1 cellular context compared by ENCODE assay signal in genomic region chr22:38705235-38706100, GRCh38.
TF ChIP-seq lines count a peak whose summit lies in the region.

Gene GTPBP1, plus strand, starts transcription at chr22:38705944. Its CDS starts 12 bp downstream, at chr22:38705956.

TF ChIP-seq in HepG2, 621 proteins besides CTCF, POLR2A, EP300 and RAD21 (continued from another document and continues in another):
- TF ChIP-seq ATF2 (CRISPR knock-in tag; IDR thresholded peaks at IDR 0.05) (peak; percentile 50; the same call in 1 of the 2 replicates), ZNF362 (CRISPR knock-in tag; IDR thresholded peaks at IDR 0.05; ENCODE audit: borderline replicate concordance) (no peak), CEBPZ (IDR thresholded peaks at IDR 0.05; ENCODE audit: low read length) (peak; percentile 68), FIP1L1 (IDR thresholded peaks at IDR 0.05; ENCODE audit: borderline replicate concordance, insufficient read depth, low read depth, low read length) (no peak), SMC3 (IDR thresholded peaks at IDR 0.05; ENCODE audit: low read length) (no peak), SP5 (CRISPR knock-in tag; IDR thresholded peaks at IDR 0.05; ENCODE audit: borderline replicate concordance, low read depth) (0 out of 2 replicates have a peak, but pooled peaks have one; percentile 9), PHF5A (CRISPR knock-in tag; IDR thresholded peaks at IDR 0.05; ENCODE audit: low read depth, unreplicated experiment) (peak; percentile 45), MED1 (CRISPR knock-in tag; IDR thresholded peaks at IDR 0.05) (0 out of 2 replicates have a peak, but pooled peaks have one; percentile 11), ZNF607 (CRISPR knock-in tag; IDR thresholded peaks at IDR 0.05; ENCODE audit: borderline replicate concordance) (peak; percentile 35; the same call in 1 of the 2 replicates), THAP11 (CRISPR knock-in tag; IDR thresholded peaks at IDR 0.05) (peak; percentile 6), CREB3 (CRISPR knock-in tag; IDR thresholded peaks at IDR 0.05) (0 out of 2 replicates have a peak, but pooled peaks have one; percentile 3), CHCHD3 (CRISPR knock-in tag; IDR thresholded peaks at IDR 0.05) (no peak), STAT6 (CRISPR knock-in tag; IDR thresholded peaks at IDR 0.05; ENCODE audit: borderline replicate concordance) (no peak), CEBPB (IDR thresholded peaks at IDR 0.05; ENCODE audit: borderline replicate concordance, low read depth, low read length) (peak; percentile 39; the same call in 1 of the 2 replicates), NFYB (CRISPR knock-in tag; IDR thresholded peaks at IDR 0.05) (peak; percentile 98), ZNF772 (CRISPR knock-in tag; IDR thresholded peaks at IDR 0.05) (no peak), ZNF691 (CRISPR knock-in tag; IDR thresholded peaks at IDR 0.05; ENCODE audit: borderline replicate concordance, low read depth) (peak; percentile 64; the same call in 1 of the 2 replicates), SNAPC2 (CRISPR knock-in tag; IDR thresholded peaks at IDR 0.05) (peak; percentile 82; the same call in 1 of the 2 replicates), ZBTB34 (CRISPR knock-in tag; IDR thresholded peaks at IDR 0.05) (no peak), KLF13 (CRISPR knock-in tag; IDR thresholded peaks at IDR 0.05) (no peak), TIGD3 (CRISPR knock-in tag; IDR thresholded peaks at IDR 0.05; ENCODE audit: borderline replicate concordance) (no peak), ZNF30 (CRISPR knock-in tag; IDR thresholded peaks at IDR 0.05) (no peak), GATAD1 (CRISPR knock-in tag; IDR thresholded peaks at IDR 0.05) (peak; percentile 55), GMEB2 (CRISPR knock-in tag; IDR thresholded peaks at IDR 0.05; ENCODE audit: low read depth) (no peak; the same call in 1 of the 2 replicates), ONECUT2 (CRISPR knock-in tag; IDR thresholded peaks at IDR 0.05) (no peak), ATAD3A (CRISPR knock-in tag; IDR thresholded peaks at IDR 0.05) (no peak), MIER2 (CRISPR knock-in tag; IDR thresholded peaks at IDR 0.05) (no peak), ZNF513 (CRISPR knock-in tag; conservative IDR thresholded peaks at IDR 0.05) (no peak), ZNF136 (CRISPR knock-in tag; IDR thresholded peaks at IDR 0.05; ENCODE audit: low read depth) (0 out of 2 replicates have a peak, but pooled peaks have one; percentile 41), ZBTB37 (CRISPR knock-in tag; IDR thresholded peaks at IDR 0.05) (no peak), ZZZ3 (CRISPR knock-in tag; IDR thresholded peaks at IDR 0.05; ENCODE audit: borderline replicate concordance) (no peak), ZNF326 (CRISPR knock-in tag; IDR thresholded peaks at IDR 0.05; ENCODE audit: borderline replicate concordance) (no peak), JARID2 (CRISPR knock-in tag; IDR thresholded peaks at IDR 0.05; ENCODE audit: insufficient replicate concordance) (no peak), TFDP1 (CRISPR knock-in tag; IDR thresholded peaks at IDR 0.05; ENCODE audit: borderline replicate concordance) (peak; percentile 85), ZFP36L1 (CRISPR knock-in tag; IDR thresholded peaks at IDR 0.05) (no peak), ZNF768 (CRISPR knock-in tag; IDR thresholded peaks at IDR 0.05) (no peak), SIN3B (IDR thresholded peaks at IDR 0.05; ENCODE audit: low read length) (no peak), POLR2AphosphoS5 (IDR thresholded peaks at IDR 0.05; ENCODE audit: low read depth, low read length) (peak; percentile 86), KAT7 (CRISPR knock-in tag; IDR thresholded peaks at IDR 0.05; ENCODE audit: borderline replicate concordance) (no peak), ATF7-NPFF (CRISPR knock-in tag; IDR thresholded peaks at IDR 0.05; ENCODE audit: low read depth) (0 out of 2 replicates have a peak, but pooled peaks have one; percentile 19), TAF15 (IDR thresholded peaks at IDR 0.05; ENCODE audit: low read depth, low read length, poor library complexity, severe bottlenecking) (no peak), RARG (CRISPR knock-in tag; IDR thresholded peaks at IDR 0.05; ENCODE audit: low read depth) (no peak), ZNF337 (CRISPR knock-in tag; IDR thresholded peaks at IDR 0.05; ENCODE audit: borderline replicate concordance, low read depth) (no peak)
